Comparison of ENCODE assay signal across 13 cellular contexts in the genomic region with DNA sequence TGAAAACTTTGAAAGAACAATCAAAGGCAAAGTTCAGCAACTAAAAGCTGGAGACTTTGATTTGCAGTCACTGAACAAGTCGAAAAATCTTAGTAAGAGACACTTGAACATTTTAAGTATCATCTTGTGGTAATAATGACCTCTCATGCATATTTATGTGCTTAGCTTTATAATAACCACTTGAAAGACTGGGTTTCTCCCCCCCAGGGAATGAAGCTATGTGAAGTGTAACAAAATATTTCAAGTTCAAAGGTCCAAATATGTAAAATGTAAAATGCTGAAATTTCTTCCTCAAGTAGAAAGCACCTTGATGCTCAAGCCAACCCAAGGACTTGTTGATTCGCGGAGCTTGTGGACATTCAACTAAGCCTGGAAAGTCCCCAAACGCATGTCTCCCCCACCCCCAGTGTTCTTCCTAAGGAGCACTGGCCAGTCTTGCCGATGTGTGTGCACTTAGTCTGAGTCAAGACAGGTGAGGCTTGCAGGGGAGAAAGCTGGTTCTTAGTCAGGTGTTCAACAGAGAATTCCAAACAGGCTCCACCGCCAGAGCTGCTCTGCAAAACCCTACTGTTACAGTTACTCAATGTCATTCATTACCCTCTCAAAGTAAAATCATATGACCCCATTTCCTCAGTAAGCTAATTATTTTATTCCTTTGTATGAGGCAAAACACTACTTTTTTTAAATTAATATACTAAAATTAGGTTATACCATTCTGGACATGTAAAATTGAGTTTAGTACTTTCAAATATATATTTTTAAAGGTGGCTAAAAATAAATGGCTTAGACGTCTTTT.
"Had no signal": no experiment of that assay in that cellular context is flagged by ENCODE, and none has a peak within 500 bp of the region (broad histone marks: within the 10 kb centered on the region; RNA-seq: fewer than 3 reads in every experiment).

No MANE protein-coding gene starts in this region.

- H3K9ac ChIP-seq: parathyroid adenoma had no signal

- DNase-seq: activated CD4-positive, alpha-beta T cell treated with anti-CD3 and anti-CD28 coated beads, Interleukin-2, amount 50 U/mL, for 4 hours; activated CD4-positive, CD25-positive, alpha-beta regulatory T cell treated with anti-CD3 and anti-CD28 coated beads, Interleukin-2, amount 50 U/mL, for 72 hours; activated gamma-delta T cell treated with Interleukin-2 at 50 U/mL for 16 hours; activated naive CD8-positive, alpha-beta T cell treated with anti-CD3 and anti-CD28 coated beads for 36 hours; activated T-cell treated with anti-CD3 and anti-CD28 coated beads, Interleukin-2, amount 50 U/mL, for 48 hours; heart right ventricle; retina; stimulated activated CD4-positive, alpha-beta T cell treated with anti-CD3 and anti-CD28 coated beads, Interleukin-4, amount 100 ng/mL, for 1 hour; testis; uterus had no signal

- ATAC-seq: heart right ventricle had no signal

- H3K9me3 ChIP-seq: heart right ventricle, testis, uterus had no signal

- H3K27ac ChIP-seq: heart right ventricle, parathyroid adenoma, testis, uterus had no signal

- H3K27me3 ChIP-seq: heart right ventricle, testis, uterus had no signal

- H3K36me3 ChIP-seq: heart right ventricle, uterus had no signal

- H3K79me2 ChIP-seq: parathyroid adenoma had no signal

- H2AFZ ChIP-seq: parathyroid adenoma had no signal

- H3K4me3 ChIP-seq: heart right ventricle, testis, uterus had no signal

- FAIRE-seq: frontal cortex, islet of Langerhans had no signal

- H3K4me1 ChIP-seq: parathyroid adenoma, testis, uterus had no signal
